ENCODE assay signal across 14 cellular contexts in genomic region chrX:107935200-107935599, GRCh38. TPM values are rescaled to one million over a fixed set of nuclear protein-coding genes. Genes with fewer than 3 reads are reported as not detected.
DNase-seq lines count a peak whose midpoint lies in the region; ATAC-seq and TF ChIP-seq lines count a peak whose summit lies in the region.
"Had no signal": no experiment of that assay in that cellular context is flagged by ENCODE, and none has a peak within 500 bp of the region (broad histone marks: within the 10 kb centered on the region; RNA-seq: fewer than 3 reads in every experiment).

No MANE protein-coding gene starts in this region.

- CTCF ChIA-PET in activated CD4-positive, alpha-beta T cell treated with anti-CD3 and anti-CD28 coated beads, Interleukin-2, amount 10 ng/mL, durations not matched to agents 7 days and 5 days (lab: Charles Lee), result no interaction called here

- POLR2A ChIA-PET in activated CD4-positive, alpha-beta T cell treated with anti-CD3 and anti-CD28 coated beads, Interleukin-2, amount 10 ng/mL, durations not matched to agents 7 days and 5 days (lab: Charles Lee), result no interaction called here

- H3K27ac ChIP-seq in psoas muscle (no peak overlapping the region), right cardiac atrium (ENCODE audit: low read length) (no peak overlapping the region)

- H3K4me3 ChIP-seq in AG10803 (ENCODE audit: low read length) (peak overlapping the region; percentile 29), cardiac fibroblast (replicated peaks in 1 of 2; ENCODE audit: low read depth in 2 of 2, low read length in 2 of 2) (peak overlapping the region in 1 of 2 donors; percentile 53), psoas muscle (no peak overlapping the region), right cardiac atrium (ENCODE audit: low read length) (no peak overlapping the region)

- TF ChIP-seq CTCF in AG10803 (conservative IDR thresholded peaks at IDR 0.05; ENCODE audit: low read length), result no peak
- no peak for TF ChIP-seq CTCF in cardiac fibroblast (IDR thresholded peaks at IDR 0.05; ENCODE audit: low read depth, low read length)
- TF ChIP-seq CTCF in psoas muscle (IDR thresholded peaks at IDR 0.05), result no peak
- TF ChIP-seq CTCF in chondrocyte (IDR thresholded peaks at IDR 0.05), result no peak

- peaks cover 2% of the 10 kb centered on the region for H3K36me3 Mint-ChIP-seq in activated CD4-positive, alpha-beta T cell treated with anti-CD3 and anti-CD28 coated beads, Interleukin-2, amount 10 ng/mL, durations not matched to agents 7 days and 5 days (ENCODE audit: low read depth)
- no peaks in the 10 kb centered on the region for H3K36me3 Mint-ChIP-seq in chondrocyte (ENCODE audit: low read depth)

- no peaks in the 10 kb centered on the region for H3K9me3 Mint-ChIP-seq in activated CD4-positive, alpha-beta T cell treated with anti-CD3 and anti-CD28 coated beads, Interleukin-2, amount 10 ng/mL, durations not matched to agents 7 days and 5 days
- H3K9me3 Mint-ChIP-seq in chondrocyte (ENCODE audit: low read depth), result peaks cover 3% of the 10 kb centered on the region
- H3K9me3 Mint-ChIP-seq: CD4-positive, alpha-beta T cell; central memory CD8-positive, alpha-beta T cell had no signal

- peaks cover 7% of the 10 kb centered on the region for H3K27me3 Mint-ChIP-seq in activated CD4-positive, alpha-beta T cell treated with anti-CD3 and anti-CD28 coated beads, Interleukin-2, amount 10 ng/mL, durations not matched to agents 7 days and 5 days
- H3K27me3 Mint-ChIP-seq in chondrocyte (ENCODE audit: low read depth), result peaks cover 9% of the 10 kb centered on the region

- WGBS in psoas muscle, 3 donors, result 32 to 52% (median 35%) methylated on average over 7 of the region's 7 CpGs
- 42% methylated on average over 7 of the region's 7 CpGs for WGBS in right cardiac atrium

- H3K27me3 ChIP-seq in psoas muscle (ENCODE audit: insufficient read depth in 3 of 3, low read length in 2 of 3) (peaks cover 0 to 26% (median 0%) of the 10 kb centered on the region in 3 donors), right cardiac atrium (ENCODE audit: control insufficient read depth, insufficient read depth) (no peaks in the 10 kb centered on the region)

- no peak overlapping the region for H3K27ac Mint-ChIP-seq in activated CD4-positive, alpha-beta T cell treated with anti-CD3 and anti-CD28 coated beads, Interleukin-2, amount 10 ng/mL, durations not matched to agents 7 days and 5 days
- H3K27ac Mint-ChIP-seq in chondrocyte (ENCODE audit: unreplicated experiment), result no peak overlapping the region
- H3K27ac Mint-ChIP-seq: CD4-positive, alpha-beta T cell had no signal

- H3K36me3 ChIP-seq in psoas muscle (ENCODE audit: insufficient read depth in 1 of 2, low read depth in 1 of 2), result no peaks in the 10 kb centered on the region

- H3K4me3 Mint-ChIP-seq in activated CD4-positive, alpha-beta T cell treated with anti-CD3 and anti-CD28 coated beads, Interleukin-2, amount 10 ng/mL, durations not matched to agents 7 days and 5 days, result no peak overlapping the region
- H3K4me3 Mint-ChIP-seq in chondrocyte (ENCODE audit: unreplicated experiment), result no peak overlapping the region
- H3K4me3 Mint-ChIP-seq: CD4-positive, alpha-beta T cell; central memory CD8-positive, alpha-beta T cell had no signal

- intact Hi-C loops in psoas muscle (cut with DNase I), result no loop called here
- intact Hi-C loops in right cardiac atrium (cut with DNase I), result no loop called here

- no peak for ATAC-seq in psoas muscle
- no peak for ATAC-seq in right cardiac atrium
- ATAC-seq: HCT116 had no signal

- H3K9me3 ChIP-seq in psoas muscle (no peaks in the 10 kb centered on the region), right cardiac atrium (ENCODE audit: control insufficient read depth, low read length) (no peaks in the 10 kb centered on the region)

- DNase-seq in AG10803 (ENCODE audit: low read depth) (peak; percentile 4), LHCN-M2 (ENCODE audit: low read depth) (peak; percentile 31), cardiac fibroblast (ENCODE audit: low read depth in 2 of 2) (peak; percentile 23 to 61), kidney tubule cell (ENCODE audit: low spot score) (peak; percentile 86), psoas muscle (no peak), right cardiac atrium (no peak), chondrocyte (ENCODE audit: low spot score) (no peak)
- no peak for DNase-seq in activated CD4-positive, alpha-beta T cell treated with anti-CD3 and anti-CD28 coated beads, Interleukin-2, amount 10 ng/mL, durations not matched to agents 7 days and 5 days
- DNase-seq: CD4-positive, alpha-beta T cell; NCI-H187 treated with DMSO at 0.1 percent for 48 hours; T-helper 1 cell had no signal

- H3K4me1 ChIP-seq in psoas muscle (peaks cover 4% of the 10 kb centered on the region), right cardiac atrium (ENCODE audit: control insufficient read depth, insufficient read depth, low read length) (no peaks in the 10 kb centered on the region)

- no peaks in the 10 kb centered on the region for H3K4me1 Mint-ChIP-seq in activated CD4-positive, alpha-beta T cell treated with anti-CD3 and anti-CD28 coated beads, Interleukin-2, amount 10 ng/mL, durations not matched to agents 7 days and 5 days
- peaks cover 11% of the 10 kb centered on the region for H3K4me1 Mint-ChIP-seq in chondrocyte (ENCODE audit: low read depth)
- H3K4me1 Mint-ChIP-seq: central memory CD8-positive, alpha-beta T cell had no signal

RNA-seq across cellular contexts. Expression of gene TEX13B, which starts 47.0 kb away (rescaled TPM):
- total RNA-seq in LHCN-M2 (2014; rRNA removed) (not detected in 2 replicates), psoas muscle (not detected), right cardiac atrium (not detected), chondrocyte (not detected in 3 replicates)
- not detected for polyA plus RNA-seq in LHCN-M2 (2012)
- not detected for total RNA-seq in activated CD4-positive, alpha-beta T cell treated with anti-CD3 and anti-CD28 coated beads, Interleukin-2, amount 10 ng/mL, durations not matched to agents 7 days and 5 days
- polyA plus RNA-seq in psoas muscle (not detected), right cardiac atrium (not detected)
- total RNA-seq: CD4-positive, alpha-beta T cell; posterior vena cava had no signal

Comparison
In these comparisons a context has a peak if more than half of its experiments do, and no peak if none do; other contexts are left out.
1. DNase-seq: peak in AG10803 (single experiment), LHCN-M2 (single experiment), cardiac fibroblast (2 of 2) and kidney tubule cell (single experiment); none in activated CD4-positive, alpha-beta T cell treated with anti-CD3 and anti-CD28 coated beads, Interleukin-2, amount 10 ng/mL, durations not matched to agents 7 days and 5 days (single experiment), psoas muscle (0 of 2), right cardiac atrium (0 of 3) and chondrocyte (single experiment).